ENCODE assay signal across 16 cellular contexts in the genomic region with DNA sequence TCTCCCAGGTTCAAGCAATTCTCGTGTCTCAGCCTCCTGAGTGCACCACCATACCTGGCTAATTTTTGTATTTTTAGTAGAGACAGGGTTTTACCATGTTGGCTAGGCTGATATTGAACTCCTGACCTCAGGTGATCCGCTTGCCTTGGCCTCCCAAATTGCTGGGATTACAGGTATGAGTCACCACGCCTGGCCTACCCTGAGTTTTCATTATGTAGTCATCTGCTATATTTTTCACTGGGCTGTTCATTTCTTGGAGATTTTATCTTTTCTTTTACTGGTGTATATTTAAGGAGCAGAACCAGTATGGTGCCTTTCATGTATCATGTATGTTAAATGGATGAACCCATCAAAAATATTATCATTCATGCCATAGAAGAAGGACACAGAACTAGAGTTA.
DNase-seq lines count a peak whose midpoint lies in the region; ATAC-seq and TF ChIP-seq lines count a peak whose summit lies in the region.
"Had no signal": no experiment of that assay in that cellular context is flagged by ENCODE, and none has a peak within 500 bp of the region (broad histone marks: within the 10 kb centered on the region; RNA-seq: fewer than 3 reads in every experiment).

No MANE protein-coding gene starts in this region.

- H3K36me3 Mint-ChIP-seq in mesothelial cell of epicardium: no peaks in the 10 kb centered on the region
- H3K36me3 Mint-ChIP-seq: CD14-positive monocyte; CD8-positive, alpha-beta T cell had no signal

- DNase-seq in Daoy (ENCODE audit: low read depth): peak; percentile 36
- no peak for DNase-seq in HCT116 (ENCODE audit: low read depth, low spot score)
- DNase-seq in epithelial cell of esophagus (ENCODE audit: low read depth): peak; percentile 30
- no peak for DNase-seq in mesothelial cell of epicardium (ENCODE audit: low spot score in 2 of 2, unreplicated experiment in 2 of 2)
- no peak for DNase-seq in sigmoid colon
- DNase-seq in ascending aorta (ENCODE audit: low spot score in 2 of 2): no peak
- no peak for DNase-seq in occipital lobe (lab: John Stamatoyannopoulos, UW)
- no peak for DNase-seq in omental fat pad (ENCODE audit: low spot score)
- DNase-seq: CD8-positive, alpha-beta T cell; COR-L47; DMS153; DMS79 treated with DMSO at 0.1 percent for 48 hours; GF-D8; GM23248 had no signal

- TF ChIP-seq POLR2A in HCT116 (IDR thresholded peaks at IDR 0.05; ENCODE audit: borderline replicate concordance, extremely low read depth, insufficient read depth, insufficient read length) (no peak), sigmoid colon (IDR thresholded peaks at IDR 0.05) (no peak)

- 80 to 92% methylated on average over 3 of the region's 3 CpGs for WGBS in sigmoid colon, 2 donors

- H3K27me3 ChIP-seq in HCT116 (ENCODE audit: insufficient read depth, low read length): no peaks in the 10 kb centered on the region
- no peaks in the 10 kb centered on the region for H3K27me3 ChIP-seq in sigmoid colon
- H3K27me3 ChIP-seq in ascending aorta: no peaks in the 10 kb centered on the region

- CTCF ChIA-PET in HCT116 (lab: Charles Lee): no interaction called here

- peak overlapping the region; percentile 18 for H3K27ac Mint-ChIP-seq in mesothelial cell of epicardium
- H3K27ac Mint-ChIP-seq: CD14-positive monocyte; CD8-positive, alpha-beta T cell had no signal

- no peak for TF ChIP-seq RAD21 in HCT116 (IDR thresholded peaks at IDR 0.05; ENCODE audit: low read depth)

- H3K4me3 ChIP-seq in HCT116 (replicated peaks in 1 of 2; ENCODE audit: low read depth in 1 of 2, low read length in 2 of 2) (no peak overlapping the region), epithelial cell of esophagus (ENCODE audit: low read length) (no peak overlapping the region), sigmoid colon (no peak overlapping the region), ascending aorta (no peak overlapping the region)
- H3K4me3 ChIP-seq: GM23248 had no signal

- H3K9me3 Mint-ChIP-seq in mesothelial cell of epicardium: peaks cover 8% of the 10 kb centered on the region
- H3K9me3 Mint-ChIP-seq: CD8-positive, alpha-beta T cell had no signal

- H2AFZ ChIP-seq in HCT116 (ENCODE audit: low read depth, low read length, poor library complexity, severe bottlenecking): peak overlapping the region; percentile 57
- H2AFZ ChIP-seq: GM23248 had no signal

- POLR2A ChIA-PET in HCT116 (lab: Charles Lee): no interaction called here

- no peaks in the 10 kb centered on the region for H3K9me2 ChIP-seq in HCT116 (ENCODE audit: insufficient read depth)

- peaks cover 41% of the 10 kb centered on the region for H3K4me1 Mint-ChIP-seq in mesothelial cell of epicardium
- H3K4me1 Mint-ChIP-seq: CD14-positive monocyte had no signal

- H3K27me3 Mint-ChIP-seq in mesothelial cell of epicardium (ENCODE audit: low read depth): no peaks in the 10 kb centered on the region

- no peak for TF ChIP-seq EP300 in sigmoid colon (IDR thresholded peaks at IDR 0.05)

- no peaks in the 10 kb centered on the region for H3K36me3 ChIP-seq in HCT116 (ENCODE audit: control insufficient read depth in 1 of 2, insufficient read depth in 2 of 2, low read length in 2 of 2)
- no peaks in the 10 kb centered on the region for H3K36me3 ChIP-seq in sigmoid colon
- no peaks in the 10 kb centered on the region for H3K36me3 ChIP-seq in ascending aorta

- H4K20me1 ChIP-seq in HCT116 (ENCODE audit: insufficient read depth): no peaks in the 10 kb centered on the region

- H3K27ac ChIP-seq in HCT116 (ENCODE audit: low read depth, low read length): no peak overlapping the region
- H3K27ac ChIP-seq in sigmoid colon: no peak overlapping the region
- H3K27ac ChIP-seq in ascending aorta: no peak overlapping the region
- H3K27ac ChIP-seq: GM23248 had no signal

- intact Hi-C loops in HCT116 (cut with micrococcal nuclease) (no loop called here), sigmoid colon (cut with DNase I) (no loop called here), ascending aorta (cut with DNase I) (no loop called here)

- H3K4me2 ChIP-seq in HCT116 (ENCODE audit: low read length): peak overlapping the region; percentile 45

- H3K9me3 ChIP-seq in HCT116 (ENCODE audit: control insufficient read depth in 1 of 2, insufficient read depth in 1 of 2, low read depth in 1 of 2, low read length in 2 of 2) (no peaks in the 10 kb centered on the region), sigmoid colon (peaks cover 0 to 1% (median 0%) of the 10 kb centered on the region in 4 donors), ascending aorta (no peaks in the 10 kb centered on the region)

- no peaks in the 10 kb centered on the region for H3K79me2 ChIP-seq in HCT116 (ENCODE audit: insufficient read depth, low read length)

- no peak overlapping the region for H3K9ac ChIP-seq in HCT116 (ENCODE audit: low read length)
- H3K9ac ChIP-seq: GM23248 had no signal

- ATAC-seq in HCT116 (no peak), omental fat pad (ENCODE audit: low FRiP score) (no peak)
- ATAC-seq: CD8-positive, alpha-beta T cell; HepG2 had no signal

- no TSS peak for BruUV-seq in HCT116 (replicated peaks; lab: Mats Ljungman, UMichigan)

- H3K4me1 ChIP-seq in HCT116 (ENCODE audit: control insufficient read depth in 1 of 2, insufficient read depth in 2 of 2, low read length in 2 of 2) (peaks cover 4 to 9% of the 10 kb centered on the region in 2 experiments; a peak in 3 of 4 replicates), sigmoid colon (peaks cover 0 to 8% (median 0%) of the 10 kb centered on the region in 4 donors), ascending aorta (no peaks in the 10 kb centered on the region)

- RAD21 ChIA-PET in HCT116 (lab: Charles Lee; ENCODE audit: low non-redundant PET in 1 of 2, low total read pairs in 2 of 2, uncharacterized antibody in 2 of 2, unreplicated experiment in 2 of 2): no interaction called here

- H3K4me3 Mint-ChIP-seq in mesothelial cell of epicardium: no peak overlapping the region
- H3K4me3 Mint-ChIP-seq: CD14-positive monocyte; CD8-positive, alpha-beta T cell had no signal

- TF ChIP-seq CTCF in HCT116 (IDR thresholded peaks at IDR 0.05 in 2 of 3, conservative IDR thresholded peaks at IDR 0.05 in 1 of 3; ENCODE audit: borderline replicate concordance in 1 of 3, insufficient read depth in 1 of 3, low read depth in 2 of 3, low read length in 2 of 3): no peak
- no peak for TF ChIP-seq CTCF in epithelial cell of esophagus (IDR thresholded peaks at IDR 0.05; ENCODE audit: insufficient read depth, low read depth, low read length, missing control alignments)
- TF ChIP-seq CTCF in mesothelial cell of epicardium (IDR thresholded peaks at IDR 0.05; ENCODE audit: unreplicated experiment): no peak
- no peak for TF ChIP-seq CTCF in sigmoid colon (IDR thresholded peaks at IDR 0.05)
- TF ChIP-seq CTCF in ascending aorta (IDR thresholded peaks at IDR 0.05): no peak
- no peak for TF ChIP-seq CTCF in omental fat pad (IDR thresholded peaks at IDR 0.05)

TF ChIP-seq in HCT116, 20 proteins besides CTCF, POLR2A, EP300 and RAD21:
- 0 out of 2 replicates have a peak, but pooled peaks have one; percentile 28 for TF ChIP-seq FOSL1 (IDR thresholded peaks at IDR 0.05; ENCODE audit: low read depth)
- TF ChIP-seq SIN3A (IDR thresholded peaks at IDR 0.05; ENCODE audit: low read depth): no peak
- TF ChIP-seq JUND (IDR thresholded peaks at IDR 0.05): peak; percentile 34; the same call in 1 of the 2 replicates
TF ChIP-seq in HCT116: peak in this region for 2.

Comparison
In these comparisons a context has a peak if more than half of its experiments do, and no peak if none do; other contexts are left out.
1. DNase-seq: peak in Daoy (single experiment) and epithelial cell of esophagus (single experiment); none in HCT116 (single experiment), mesothelial cell of epicardium (0 of 2), sigmoid colon (single experiment), ascending aorta (0 of 2), occipital lobe (single experiment) and omental fat pad (single experiment).